In the genomic region with DNA sequence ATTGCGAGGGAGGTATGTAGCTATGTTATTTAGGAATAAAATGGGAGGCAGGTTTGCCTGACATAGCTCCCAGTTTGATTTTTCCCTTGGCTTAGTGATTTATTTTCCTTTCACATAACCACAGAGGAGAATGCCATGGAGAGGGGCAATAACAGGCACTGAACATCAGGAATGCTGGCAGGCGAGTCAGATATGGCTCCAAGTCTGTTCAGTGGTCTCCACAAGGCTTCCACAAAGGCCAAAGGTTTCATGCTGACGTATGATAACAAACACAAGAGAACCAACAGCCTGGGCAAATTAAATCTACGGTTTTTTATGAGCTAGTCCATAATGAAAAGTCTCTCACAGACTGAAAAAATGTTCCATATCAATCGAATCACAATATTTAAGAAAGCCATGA, we compare ENCODE assay signal across 14 cellular contexts.
"Had no signal": no experiment of that assay in that cellular context is flagged by ENCODE, and none has a peak within 500 bp of the region (broad histone marks: within the 10 kb centered on the region; RNA-seq: fewer than 3 reads in every experiment).

No MANE protein-coding gene starts in this region.

- H3K36me3 ChIP-seq: brain microvascular endothelial cell, right atrium auricular region, uterus had no signal

- H3K9me3 ChIP-seq: right atrium auricular region, uterus had no signal

- FAIRE-seq: small intestine had no signal

- H3K79me2 ChIP-seq: parathyroid adenoma had no signal

- H3K4me3 ChIP-seq: neural progenitor cell, right atrium auricular region, uterus had no signal

- H3K27me3 ChIP-seq: brain microvascular endothelial cell, neural progenitor cell, right atrium auricular region, uterus had no signal

- H3K4me1 ChIP-seq: parathyroid adenoma, right atrium auricular region, uterus had no signal

- H3K27ac ChIP-seq: brain microvascular endothelial cell, neural progenitor cell, parathyroid adenoma, right atrium auricular region, uterus had no signal

- H3K9ac ChIP-seq: neural progenitor cell, parathyroid adenoma had no signal

- ATAC-seq: left lobe of liver, T-helper 17 cell had no signal

- DNase-seq: activated B cell treated with CpG ODN at 0.5 μM for 24 hours; activated CD4-positive, alpha-beta T cell treated with anti-CD3 and anti-CD28 coated beads, Interleukin-2, amount 10 ng/mL, durations not matched to agents 7 days and 5 days; activated CD8-positive, alpha-beta memory T cell treated with anti-CD3 and anti-CD28 coated beads for 24 hours; activated naive CD4-positive, alpha-beta T cell treated with anti-CD3 and anti-CD28 coated beads for 36 hours; brain microvascular endothelial cell; cerebellar nuclear complex; dermis blood vessel endothelial cell; small intestine; T-helper 17 cell; uterus had no signal

- H2AFZ ChIP-seq: neural progenitor cell, parathyroid adenoma had no signal
